In genomic region chr6:18371576-18371975, GRCh38 we compare ENCODE assay signal across 25 cellular contexts. TPM values are rescaled to one million over a fixed set of nuclear protein-coding genes. Genes with fewer than 3 reads are reported as not detected.
"Had no signal": no experiment of that assay in that cellular context is flagged by ENCODE, and none has a peak within 500 bp of the region (broad histone marks: within the 10 kb centered on the region; RNA-seq: fewer than 3 reads in every experiment).

No MANE protein-coding gene starts in this region.

- H3K9me3 Mint-ChIP-seq: activated B cell treated with CpG ODN at 0.5 μM for 24 hours; activated CD4-positive, alpha-beta memory T cell treated with anti-CD3 and anti-CD28 coated beads for 36 hours; activated CD4-positive, alpha-beta T cell treated with anti-CD3 and anti-CD28 coated beads, Interleukin-2, amount 10 ng/mL, durations not matched to agents 24 days and 14 days; activated naive CD4-positive, alpha-beta T cell treated with anti-CD3 and anti-CD28 coated beads, Interleukin-2, amount 10 ng/mL, durations not matched to agents 7 days and 5 days; activated naive CD8-positive, alpha-beta T cell treated with anti-CD3 and anti-CD28 coated beads for 36 hours; activated T-cell treated with anti-CD3 and anti-CD28 coated beads, Interleukin-2, amount 50 U/mL, for 4 hours; activated T-helper 17 cell treated with anti-CD3 and anti-CD28 coated beads, Interleukin-2, amount 50 U/mL, for 72 hours; T-cell had no signal

- H3K27me3 Mint-ChIP-seq: activated B cell treated with CpG ODN at 0.5 μM for 24 hours; activated naive CD4-positive, alpha-beta T cell treated with anti-CD3 and anti-CD28 coated beads, Interleukin-2, amount 10 ng/mL, durations not matched to agents 7 days and 5 days had no signal

- H3K9me3 ChIP-seq: breast epithelium, Peyer's patch had no signal

- H3K27me3 ChIP-seq: breast epithelium, Peyer's patch had no signal

- H3K4me1 ChIP-seq: breast epithelium, Peyer's patch had no signal

- ATAC-seq: activated T-cell treated with anti-CD3 and anti-CD28 coated beads, Interleukin-2, amount 50 U/mL, for 4 hours; activated T-helper 17 cell treated with anti-CD3 and anti-CD28 coated beads, Interleukin-2, amount 50 U/mL, for 72 hours; K562; T-cell had no signal

- H3K27ac ChIP-seq: breast epithelium, Peyer's patch, RWPE1 had no signal

- H3K27ac Mint-ChIP-seq: activated B cell treated with CpG ODN at 0.5 μM for 24 hours; activated CD4-positive, alpha-beta memory T cell treated with anti-CD3 and anti-CD28 coated beads for 36 hours; activated CD4-positive, alpha-beta T cell treated with anti-CD3 and anti-CD28 coated beads, Interleukin-2, amount 10 ng/mL, durations not matched to agents 24 days and 14 days; activated naive CD4-positive, alpha-beta T cell treated with anti-CD3 and anti-CD28 coated beads, Interleukin-2, amount 10 ng/mL, durations not matched to agents 7 days and 5 days; activated naive CD8-positive, alpha-beta T cell treated with anti-CD3 and anti-CD28 coated beads for 36 hours; activated T-helper 17 cell treated with anti-CD3 and anti-CD28 coated beads, Interleukin-2, amount 50 U/mL, for 72 hours; T-cell had no signal

- H3K36me3 Mint-ChIP-seq: activated CD4-positive, alpha-beta memory T cell treated with anti-CD3 and anti-CD28 coated beads for 36 hours; activated naive CD4-positive, alpha-beta T cell treated with anti-CD3 and anti-CD28 coated beads, Interleukin-2, amount 10 ng/mL, durations not matched to agents 7 days and 5 days; activated naive CD8-positive, alpha-beta T cell treated with anti-CD3 and anti-CD28 coated beads for 36 hours; T-cell had no signal

- H3K4me3 ChIP-seq: breast epithelium, K562, Peyer's patch had no signal

- H3K36me3 ChIP-seq: breast epithelium, Peyer's patch had no signal

- DNase-seq: activated B cell treated with CpG ODN at 0.5 μM for 24 hours; activated CD4-positive, alpha-beta memory T cell treated with anti-CD3 and anti-CD28 coated beads for 36 hours; activated CD4-positive, alpha-beta T cell treated with anti-CD3 and anti-CD28 coated beads for 1 hour; activated CD4-positive, alpha-beta T cell treated with anti-CD3 and anti-CD28 coated beads, Interleukin-2, amount 10 ng/mL, durations not matched to agents 24 days and 14 days; activated CD8-positive, alpha-beta memory T cell treated with anti-CD3 and anti-CD28 coated beads for 24 hours; activated gamma-delta T cell; activated naive CD4-positive, alpha-beta T cell treated with anti-CD3 and anti-CD28 coated beads, Interleukin-2, amount 10 ng/mL, durations not matched to agents 7 days and 5 days; activated naive CD8-positive, alpha-beta T cell treated with anti-CD3 and anti-CD28 coated beads for 36 hours; activated T-cell treated with anti-CD3 and anti-CD28 coated beads, Interleukin-2, amount 50 U/mL, for 4 hours; anterior cingulate cortex; Karpas-422; NCI-H146; NCI-H187 treated with DMSO at 0.1 percent for 48 hours; NCI-H2081 treated with DMSO at 0.1 percent for 48 hours; NCI-H446; NCI-H524; Peyer's patch; SHP77 treated with DMSO at 0.1 percent for 48 hours; T-cell; T-helper 2 cell; T1000 had no signal

- H3K4me1 Mint-ChIP-seq: activated B cell treated with CpG ODN at 0.5 μM for 24 hours; activated CD4-positive, alpha-beta T cell treated with anti-CD3 and anti-CD28 coated beads, Interleukin-2, amount 10 ng/mL, durations not matched to agents 24 days and 14 days; activated naive CD4-positive, alpha-beta T cell treated with anti-CD3 and anti-CD28 coated beads, Interleukin-2, amount 10 ng/mL, durations not matched to agents 7 days and 5 days; activated naive CD8-positive, alpha-beta T cell treated with anti-CD3 and anti-CD28 coated beads for 36 hours; activated T-helper 17 cell treated with anti-CD3 and anti-CD28 coated beads, Interleukin-2, amount 50 U/mL, for 72 hours; T-cell had no signal

- H3K4me3 Mint-ChIP-seq: activated B cell treated with CpG ODN at 0.5 μM for 24 hours; activated CD4-positive, alpha-beta memory T cell treated with anti-CD3 and anti-CD28 coated beads for 36 hours; activated CD4-positive, alpha-beta T cell treated with anti-CD3 and anti-CD28 coated beads, Interleukin-2, amount 10 ng/mL, durations not matched to agents 24 days and 14 days; activated naive CD4-positive, alpha-beta T cell treated with anti-CD3 and anti-CD28 coated beads, Interleukin-2, amount 10 ng/mL, durations not matched to agents 7 days and 5 days; activated naive CD8-positive, alpha-beta T cell treated with anti-CD3 and anti-CD28 coated beads for 36 hours; activated T-cell treated with anti-CD3 and anti-CD28 coated beads, Interleukin-2, amount 50 U/mL, for 4 hours; activated T-helper 17 cell treated with anti-CD3 and anti-CD28 coated beads, Interleukin-2, amount 50 U/mL, for 72 hours; T-cell had no signal

RNA-seq across cellular contexts. Expression of gene RNF144B, which starts 15.6 kb away (rescaled TPM):
- total RNA-seq: K562 had no signal
